9 cellular contexts compared by ENCODE assay signal in the genomic region with DNA sequence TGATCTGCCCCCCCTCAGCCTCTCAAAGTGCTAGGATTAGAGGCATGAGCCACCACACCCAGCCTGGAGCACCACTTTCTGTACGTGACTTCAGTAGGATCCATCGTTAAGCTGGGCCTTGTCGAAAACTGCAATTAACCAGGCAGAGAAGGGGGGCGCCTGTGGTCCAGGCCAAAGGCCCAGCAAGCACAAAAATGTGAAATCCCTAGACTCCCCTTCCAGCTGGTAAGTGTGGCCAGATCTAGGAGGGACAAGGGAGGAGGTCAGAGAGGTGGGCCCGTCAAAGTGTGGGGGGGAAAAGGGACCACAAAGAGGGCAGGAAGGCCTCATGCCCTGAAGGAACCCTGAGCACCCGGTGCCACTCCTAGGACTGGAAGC. TPM values are rescaled to one million over a fixed set of nuclear protein-coding genes. Genes with fewer than 3 reads are reported as not detected.
DNase-seq lines count a peak whose midpoint lies in the region; ATAC-seq and TF ChIP-seq lines count a peak whose summit lies in the region.
"Had no signal": no experiment of that assay in that cellular context is flagged by ENCODE, and none has a peak within 500 bp of the region (broad histone marks: within the 10 kb centered on the region; RNA-seq: fewer than 3 reads in every experiment).

No MANE protein-coding gene starts in this region.

- no peak for TF ChIP-seq CTCF in WTC11 (IDR thresholded peaks at IDR 0.05)

- peak; percentile 20 for DNase-seq in activated CD4-positive, alpha-beta T cell treated with anti-CD3 and anti-CD28 coated beads for 36 hours
- DNase-seq in activated CD4-positive, alpha-beta T cell treated with anti-CD3 and anti-CD28 coated beads for 4 hours, result no peak
- DNase-seq in WTC11 (ENCODE audit: low spot score), result peak; percentile 51
- peak; percentile 63 for DNase-seq in iPS-NIHi7 (ENCODE audit: extremely low spot score)
- no peak for DNase-seq in stimulated activated naive B cell treated with anti-CD40 and anti-IgM and Interleukin-4, amounts not matched to agents 10 μg/mL and 1 μg/mL and 100 μg/mL, for 72 hours
- no peak for DNase-seq in OCI-M2 (lab: John Stamatoyannopoulos, UW; ENCODE audit: unreplicated experiment)
- DNase-seq in EL, result no peak
- DNase-seq: NCI-H1417 treated with DMSO at 0.1 percent for 48 hours had no signal

- peak overlapping the region; percentile 13 for H3K27ac Mint-ChIP-seq in activated CD4-positive, alpha-beta T cell treated with anti-CD3 and anti-CD28 coated beads for 36 hours
- H3K27ac Mint-ChIP-seq in WTC11, result peak overlapping the region; percentile 98; the same call in 1 of the 2 replicates
- H3K27ac Mint-ChIP-seq in stimulated activated naive B cell treated with anti-CD40 and anti-IgM and Interleukin-4, amounts not matched to agents 10 μg/mL and 1 μg/mL and 100 μg/mL, for 72 hours, result peak overlapping the region; percentile 91

- no peak for ATAC-seq in activated CD4-positive, alpha-beta T cell treated with anti-CD3 and anti-CD28 coated beads for 36 hours
- peak; percentile 2; the same call in 1 of the 2 replicates for ATAC-seq in WTC11
- ATAC-seq in stimulated activated naive B cell treated with anti-CD40 and anti-IgM and Interleukin-4, amounts not matched to agents 10 μg/mL and 1 μg/mL and 100 μg/mL, for 72 hours (replicated peaks), result no peak
- no peak for ATAC-seq in activated CD4-positive, CD25-positive, alpha-beta regulatory T cell treated with anti-CD3 and anti-CD28 coated beads, Interleukin-2, amount 50 U/mL, for 24 hours

- POLR2A ChIA-PET in activated CD4-positive, alpha-beta T cell treated with anti-CD3 and anti-CD28 coated beads for 36 hours (lab: Charles Lee), result interaction anchor here (1.2 to 2.2 kb wide), 7 partner anchors 12 to 269 kb away, joined by 3 to 13 read pairs (median 9); partner anchors contain the start of genes ADGRE5 and ASF1B
- POLR2A ChIA-PET in WTC11 (lab: Charles Lee), result interaction anchor here (0.8 to 2.4 kb wide), 6 partner anchors 13 to 269 kb away, joined by 3 to 28 read pairs (median 4); partner anchors contain the start of gene ASF1B

- peaks cover 17% of the 10 kb centered on the region for H3K4me1 Mint-ChIP-seq in activated CD4-positive, alpha-beta T cell treated with anti-CD3 and anti-CD28 coated beads for 36 hours
- peaks cover 14% of the 10 kb centered on the region for H3K4me1 Mint-ChIP-seq in WTC11
- peaks cover 30 to 36% of the 10 kb centered on the region in 2 donors for H3K4me1 Mint-ChIP-seq in stimulated activated naive B cell treated with anti-CD40 and anti-IgM and Interleukin-4, amounts not matched to agents 10 μg/mL and 1 μg/mL and 100 μg/mL, for 72 hours

- H3K27me3 Mint-ChIP-seq in activated CD4-positive, alpha-beta T cell treated with anti-CD3 and anti-CD28 coated beads for 36 hours, result no peaks in the 10 kb centered on the region
- H3K27me3 Mint-ChIP-seq in WTC11 (ENCODE audit: low read depth), result no peaks in the 10 kb centered on the region
- H3K27me3 Mint-ChIP-seq in stimulated activated naive B cell treated with anti-CD40 and anti-IgM and Interleukin-4, amounts not matched to agents 10 μg/mL and 1 μg/mL and 100 μg/mL, for 72 hours, result no peaks in the 10 kb centered on the region

- H3K36me3 Mint-ChIP-seq in activated CD4-positive, alpha-beta T cell treated with anti-CD3 and anti-CD28 coated beads for 36 hours (ENCODE audit: low read depth), result peaks cover 81% of the 10 kb centered on the region
- peaks cover 22% of the 10 kb centered on the region for H3K36me3 Mint-ChIP-seq in WTC11
- peaks cover 69 to 78% of the 10 kb centered on the region in 2 donors for H3K36me3 Mint-ChIP-seq in stimulated activated naive B cell treated with anti-CD40 and anti-IgM and Interleukin-4, amounts not matched to agents 10 μg/mL and 1 μg/mL and 100 μg/mL, for 72 hours

- intact Hi-C loops in activated CD4-positive, alpha-beta T cell treated with anti-CD3 and anti-CD28 coated beads for 36 hours (cut with DNase I, micrococcal nuclease), result loop anchor here in 1 of 2 experiments (5.0 kb wide), 1 partner anchor 208 kb away; no protein-coding TSS in a partner anchor

- H3K4me3 Mint-ChIP-seq in activated CD4-positive, alpha-beta T cell treated with anti-CD3 and anti-CD28 coated beads for 36 hours, result no peak overlapping the region
- peak overlapping the region; percentile 81 for H3K4me3 Mint-ChIP-seq in WTC11
- no peak overlapping the region for H3K4me3 Mint-ChIP-seq in stimulated activated naive B cell treated with anti-CD40 and anti-IgM and Interleukin-4, amounts not matched to agents 10 μg/mL and 1 μg/mL and 100 μg/mL, for 72 hours

- CTCF ChIA-PET in activated CD4-positive, alpha-beta T cell treated with anti-CD3 and anti-CD28 coated beads for 36 hours (lab: Charles Lee), result interaction anchor here (0.9 to 4.3 kb wide), 11 partner anchors 10 to 269 kb away, joined by 4 to 33 read pairs (median 8); partner anchors contain the start of genes ADGRE5 and ASF1B
- CTCF ChIA-PET in WTC11 (lab: Charles Lee), result interaction anchor here (0.5 to 6.8 kb wide), 75 partner anchors 8 to 580 kb away, joined by 3 to 197 read pairs (median 6); partner anchors contain the start of genes ADGRE5, ASF1B, C19orf67 and DDX39A

- no peaks in the 10 kb centered on the region for H3K9me3 Mint-ChIP-seq in activated CD4-positive, alpha-beta T cell treated with anti-CD3 and anti-CD28 coated beads for 36 hours (ENCODE audit: low read depth)
- no peaks in the 10 kb centered on the region for H3K9me3 Mint-ChIP-seq in WTC11
- H3K9me3 Mint-ChIP-seq in stimulated activated naive B cell treated with anti-CD40 and anti-IgM and Interleukin-4, amounts not matched to agents 10 μg/mL and 1 μg/mL and 100 μg/mL, for 72 hours, result no peaks in the 10 kb centered on the region

TF ChIP-seq in WTC11, 78 proteins besides CTCF, POLR2A, EP300 and RAD21:
- TF ChIP-seq ZNF121 (CRISPR knock-in tag; IDR thresholded peaks at IDR 0.05) (peak; percentile 52; the same call in 1 of the 2 replicates), ERG (CRISPR knock-in tag; IDR thresholded peaks at IDR 0.05) (no peak), SMAD3 (CRISPR knock-in tag; IDR thresholded peaks at IDR 0.05; ENCODE audit: borderline replicate concordance) (no peak), RORB (CRISPR knock-in tag; IDR thresholded peaks at IDR 0.05) (no peak), ZNF671 (CRISPR knock-in tag; IDR thresholded peaks at IDR 0.05) (no peak), MYBL2 (CRISPR knock-in tag; IDR thresholded peaks at IDR 0.05) (no peak), ETV6 (CRISPR knock-in tag; IDR thresholded peaks at IDR 0.05) (peak; percentile 28; the same call in 1 of the 2 replicates), ATF3 (CRISPR knock-in tag; conservative IDR thresholded peaks at IDR 0.05) (no peak)

RNA-seq across cellular contexts. Expression of gene DDX39A, which starts 13.8 kb away (rescaled TPM):
- 100 to 1,000 TPM; 168 to 185 TPM for total RNA-seq in activated CD4-positive, alpha-beta T cell treated with anti-CD3 and anti-CD28 coated beads for 36 hours
- 103 to 136 TPM (median 105 TPM) in 3 replicates for total RNA-seq in WTC11 (2021)

RNA-seq across cellular contexts. Expression of gene ADGRE5, which starts 24.1 kb away (rescaled TPM):
- total RNA-seq in activated CD4-positive, alpha-beta T cell treated with anti-CD3 and anti-CD28 coated beads for 36 hours, result 100 to 1,000 TPM; 207 to 232 TPM
- total RNA-seq in WTC11 (2021), result 3.2 to 4.0 TPM (median 3.9 TPM) in 3 replicates

RNA-seq across cellular contexts. Expression of gene PKN1, which starts 27.7 kb away (rescaled TPM):
- total RNA-seq in activated CD4-positive, alpha-beta T cell treated with anti-CD3 and anti-CD28 coated beads for 36 hours, result 100 to 1,000 TPM; 173 to 176 TPM
- total RNA-seq in WTC11 (2021), result 170 to 197 TPM (median 187 TPM) in 3 replicates

Comparison
In these comparisons a context has a peak if more than half of its experiments do, and no peak if none do; other contexts are left out.
1. DNase-seq: peak in activated CD4-positive, alpha-beta T cell treated with anti-CD3 and anti-CD28 coated beads for 36 hours (single experiment), WTC11 (single experiment) and iPS-NIHi7 (single experiment); none in activated CD4-positive, alpha-beta T cell treated with anti-CD3 and anti-CD28 coated beads for 4 hours (0 of 2), stimulated activated naive B cell treated with anti-CD40 and anti-IgM and Interleukin-4, amounts not matched to agents 10 μg/mL and 1 μg/mL and 100 μg/mL, for 72 hours (single experiment), OCI-M2 (single experiment) and EL (single experiment).
2. H3K27ac Mint-ChIP-seq: peak in every context shown above with its lines; median percentile 98 in WTC11; 91 in stimulated activated naive B cell treated with anti-CD40 and anti-IgM and Interleukin-4, amounts not matched to agents 10 μg/mL and 1 μg/mL and 100 μg/mL, for 72 hours; 13 in activated CD4-positive, alpha-beta T cell treated with anti-CD3 and anti-CD28 coated beads for 36 hours.
3. RNA of gene ADGRE5, which starts 24.1 kb away (total RNA-seq): 207 to 232 TPM in activated CD4-positive, alpha-beta T cell treated with anti-CD3 and anti-CD28 coated beads for 36 hours; 3.2 to 4.0 TPM in WTC11; every median in the first group is over 10 times any median in the second.